Comparison of ENCODE assay signal across 20 cellular contexts in genomic region chr19:4516199-4516938, GRCh38. TPM values are rescaled to one million over a fixed set of nuclear protein-coding genes. Genes with fewer than 3 reads are reported as not detected.
DNase-seq lines count a peak whose midpoint lies in the region; ATAC-seq, FAIRE-seq and TF ChIP-seq lines count a peak whose summit lies in the region.
"Had no signal": no experiment of that assay in that cellular context is flagged by ENCODE, and none has a peak within 500 bp of the region (broad histone marks: within the 10 kb centered on the region; RNA-seq: fewer than 3 reads in every experiment).

No MANE protein-coding gene starts in this region.

- no peak overlapping the region for H3K23ac ChIP-seq in mesenchymal stem cell (ENCODE audit: low read length in 2 of 2)

- H3K4me2 ChIP-seq in A549 (peak overlapping the region; percentile 53), K562 (ENCODE audit: insufficient read depth, low read length) (no peak overlapping the region), mesenchymal stem cell (ENCODE audit: low read length, poor library complexity, severe bottlenecking) (no peak overlapping the region)
- H3K4me2 ChIP-seq: hepatocyte had no signal

- peaks cover 19 to 38% of the 10 kb centered on the region in 2 experiments; a peak in 4 of 5 replicates for H3K27me3 ChIP-seq in K562 (ENCODE audit: control insufficient read depth in 2 of 2, insufficient read depth in 2 of 2, low read length in 2 of 2)
- no peaks in the 10 kb centered on the region for H3K27me3 ChIP-seq in muscle layer of colon (ENCODE audit: control insufficient read depth in 1 of 2, insufficient read depth in 2 of 2, low read length in 2 of 2)
- H3K27me3 ChIP-seq in A673 (replicated peaks; ENCODE audit: insufficient read depth, low read depth, low read length, poor library complexity), result no peaks in the 10 kb centered on the region
- peaks cover 0 to 25% of the 10 kb centered on the region in 2 experiments for H3K27me3 ChIP-seq in mesenchymal stem cell (ENCODE audit: control insufficient read depth in 1 of 2, insufficient read depth in 1 of 2, low read length in 2 of 2)
- H3K27me3 ChIP-seq: BLaER1 treated with 17β-estradiol and CSF1 and Interleukin-3, amounts not matched to agents 10 nM and 100 nM; body of pancreas; hepatocyte had no signal

- TF ChIP-seq RAD21 in A549 (conservative IDR thresholded peaks at IDR 0.05 in 1 of 2, IDR thresholded peaks at IDR 0.05 in 1 of 2) (no peak), K562 (CRISPR knock-in tag; conservative IDR thresholded peaks at IDR 0.05 in 1 of 2, IDR thresholded peaks at IDR 0.05 in 1 of 2) (no peak)

- H3K4me3 ChIP-seq in A549 (no peak overlapping the region), K562 (no peak overlapping the region), muscle layer of colon (ENCODE audit: low read depth in 1 of 2, low read length in 2 of 2) (peak overlapping the region in 1 of 2 donors; percentile 81), A673 (ENCODE audit: low read depth, low read length, poor library complexity, severe bottlenecking) (no peak overlapping the region), mesenchymal stem cell (ENCODE audit: insufficient read depth in 1 of 2, low read depth in 1 of 2, low read length in 2 of 2) (no peak overlapping the region)
- H3K4me3 ChIP-seq: BLaER1 treated with 17β-estradiol and CSF1 and Interleukin-3, amounts not matched to agents 10 nM and 100 nM; body of pancreas; hepatocyte; lower lobe of right lung had no signal

- no peak for DNase-seq in A549 (ENCODE audit: low read depth in 1 of 2, low spot score in 1 of 2)
- no peak for DNase-seq in K562 (ENCODE audit: extremely low read depth in 1 of 4, low spot score in 3 of 4)
- no peak for DNase-seq in A673 (ENCODE audit: low spot score)
- DNase-seq in T-helper 2 cell, result no peak
- DNase-seq in mesenchymal stem cell, result no peak
- DNase-seq: activated naive CD8-positive, alpha-beta T cell treated with anti-CD3 and anti-CD28 coated beads, Interleukin-2, amount 10 ng/mL, durations not matched to agents 7 days and 5 days; body of pancreas; endodermal cell; lower lobe of right lung; NCI-H524 treated with DMSO at 0.1 percent for 48 hours; stimulated activated CD4-positive, alpha-beta T cell treated with anti-CD3 and anti-CD28 coated beads, Interleukin-1b, Interleukin-23, amount 100 ng/mL, for 48 hours; stimulated activated naive CD4-positive, alpha-beta T cell treated with Interleukin-2 at 50 U/mL for 16 hours had no signal

- in situ Hi-C loops in K562 (cut with MboI), result loop anchor here (5.0 kb wide), 1 partner anchor 244 kb away; no protein-coding TSS in a partner anchor

- H4K8ac ChIP-seq in mesenchymal stem cell (ENCODE audit: low read length), result no peak overlapping the region

- H4K20me1 ChIP-seq in K562 (replicated peaks; ENCODE audit: control insufficient read depth, insufficient read depth, low read length), result 0 out of 2 replicates have a peak, but pooled peaks cover 3% of the 10 kb centered on the region
- H4K20me1 ChIP-seq: BLaER1 treated with 17β-estradiol and CSF1 and Interleukin-3, amounts not matched to agents 10 nM and 100 nM had no signal

- BruUV-seq in K562 (replicated peaks; lab: Mats Ljungman, UMichigan) (no TSS peak), A673 (replicated peaks; lab: Mats Ljungman, UMichigan) (no TSS peak)

- H3K14ac ChIP-seq in mesenchymal stem cell (ENCODE audit: low read length in 2 of 2), result no peak overlapping the region

- FAIRE-seq in A549 (lab: Jason Lieb, UNC), result no peak
- FAIRE-seq in K562 (lab: Jason Lieb, UNC), result no peak
- FAIRE-seq: A204.1, colon had no signal

- no peak for TF ChIP-seq POLR2A in A549 (IDR thresholded peaks at IDR 0.05; ENCODE audit: low read length)
- TF ChIP-seq POLR2A in K562 (conservative IDR thresholded peaks at IDR 0.05), result no peak

- 79% methylated on average over 5 of the region's 14 CpGs for WGBS in A549 (ENCODE audit: missing lambda C conversion rate)
- 20% methylated on average over 14 of the region's 14 CpGs for WGBS in K562 (ENCODE audit: insufficient coverage, low coverage, missing lambda C conversion rate)
- 81% methylated on average over 14 of the region's 14 CpGs for WGBS in mesenchymal stem cell

- H3K9ac ChIP-seq in K562 (ENCODE audit: insufficient read depth in 1 of 2, low read depth in 2 of 2, low read length in 2 of 2) (no peak overlapping the region), muscle layer of colon (ENCODE audit: low read length) (no peak overlapping the region), mesenchymal stem cell (ENCODE audit: low read length) (no peak overlapping the region)

- no peak overlapping the region for H2BK12ac ChIP-seq in mesenchymal stem cell (ENCODE audit: low read length in 2 of 2)

- TF ChIP-seq CTCF in A549 (IDR thresholded peaks at IDR 0.05) (no peak), K562 (IDR thresholded peaks at IDR 0.05 in 2 of 3, conservative IDR thresholded peaks at IDR 0.05 in 1 of 3; ENCODE audit: insufficient read depth in 2 of 3, low read depth in 1 of 3, low read length in 3 of 3) (no peak), A673 (conservative IDR thresholded peaks at IDR 0.05; ENCODE audit: low read depth, low read length) (no peak)

- TF ChIP-seq EP300 in A549 (IDR thresholded peaks at IDR 0.05), result no peak
- TF ChIP-seq EP300 in K562 (IDR thresholded peaks at IDR 0.05; ENCODE audit: low read length), result no peak

- no peak overlapping the region for H2BK15ac ChIP-seq in mesenchymal stem cell (ENCODE audit: low read depth, poor library complexity, severe bottlenecking)

- CTCF ChIA-PET in A549 (lab: Yijun Ruan, JAX), result interaction anchor here (1.0 to 2.6 kb wide), 3 partner anchors 8 to 120 kb away, joined by 4 to 12 read pairs (median 10); no protein-coding TSS in a partner anchor
- CTCF ChIA-PET in K562 (lab: Yijun Ruan, JAX; ENCODE audit: low intra/inter-chr PET ratio), result no interaction called here
- CTCF ChIA-PET in A673 (lab: Charles Lee), result interaction anchor here (0.6 kb wide), 2 partner anchors 10 to 81 kb away, joined by 3 read pairs; no protein-coding TSS in a partner anchor

- POLR2A ChIA-PET in A549 (lab: Yijun Ruan, JAX) (no interaction called here), K562 (lab: Yijun Ruan, JAX) (interaction anchor here (0.6 to 1.2 kb wide), 3 partner anchors 9 to 55 kb away, joined by 3 to 4 read pairs (median 3); no protein-coding TSS in a partner anchor), A673 (lab: Charles Lee; ENCODE audit: low non-redundant PET) (no interaction called here)

- peak overlapping the region; percentile 40 to 82; a peak in 3 of 6 replicates for H3K27ac ChIP-seq in A549
- no peak overlapping the region for H3K27ac ChIP-seq in K562 (ENCODE audit: extremely low read depth, low read depth, low read length)
- H3K27ac ChIP-seq in muscle layer of colon (ENCODE audit: low read depth, low read length), result peak overlapping the region; percentile 92
- H3K27ac ChIP-seq in A673 (ENCODE audit: low read depth, low read length, poor library complexity, severe bottlenecking), result no peak overlapping the region
- no peak overlapping the region for H3K27ac ChIP-seq in mesenchymal stem cell (ENCODE audit: low read length, poor library complexity, severe bottlenecking)
- H3K27ac ChIP-seq: BLaER1 treated with 17β-estradiol and CSF1 and Interleukin-3, amounts not matched to agents 10 nM and 100 nM; body of pancreas; hepatocyte; lower lobe of right lung had no signal

- H3K9me3 ChIP-seq in A549 (no peaks in the 10 kb centered on the region), K562 (replicated peaks; ENCODE audit: control insufficient read depth, insufficient read depth, low read depth, low read length) (no peaks in the 10 kb centered on the region), muscle layer of colon (ENCODE audit: low read length) (no peaks in the 10 kb centered on the region), A673 (ENCODE audit: low read depth, low read length, poor library complexity, severe bottlenecking) (no peaks in the 10 kb centered on the region), mesenchymal stem cell (ENCODE audit: control insufficient read depth, low read length) (no peaks in the 10 kb centered on the region)
- H3K9me3 ChIP-seq: BLaER1 treated with 17β-estradiol and CSF1 and Interleukin-3, amounts not matched to agents 10 nM and 100 nM; body of pancreas; lower lobe of right lung had no signal

- intact Hi-C loops in K562 (cut with micrococcal nuclease) (no loop called here), A673 (cut with micrococcal nuclease; ENCODE audit: unreplicated experiment) (no loop called here)

- H3K36me3 ChIP-seq in K562 (ENCODE audit: control insufficient read depth, insufficient read depth, low read length) (no peaks in the 10 kb centered on the region), muscle layer of colon (ENCODE audit: insufficient read depth, low read length) (peaks cover 42% of the 10 kb centered on the region), A673 (ENCODE audit: insufficient read depth, low read length, poor library complexity, severe bottlenecking) (no peaks in the 10 kb centered on the region), mesenchymal stem cell (ENCODE audit: control insufficient read depth in 1 of 2, insufficient read depth in 2 of 2, low read depth in 1 of 2, low read length in 2 of 2) (no peaks in the 10 kb centered on the region)
- H3K36me3 ChIP-seq: BLaER1 treated with 17β-estradiol and CSF1 and Interleukin-3, amounts not matched to agents 10 nM and 100 nM; lower lobe of right lung had no signal

- H2AFZ ChIP-seq in K562 (ENCODE audit: low read depth, low read length) (no peak overlapping the region), mesenchymal stem cell (ENCODE audit: low read depth, low read length) (no peak overlapping the region)
- H2AFZ ChIP-seq: hepatocyte had no signal

- H3K4ac ChIP-seq in mesenchymal stem cell (ENCODE audit: low read depth in 1 of 2, low read length in 2 of 2), result no peak overlapping the region

- no peaks in the 10 kb centered on the region for H3K9me1 ChIP-seq in K562 (ENCODE audit: control insufficient read depth, insufficient read depth, low read length)

- H2BK5ac ChIP-seq in mesenchymal stem cell (ENCODE audit: low read depth, low read length, poor library complexity, severe bottlenecking), result no peak overlapping the region

- H2AK5ac ChIP-seq in mesenchymal stem cell (ENCODE audit: low read length, severe bottlenecking), result no peak overlapping the region

- no peak overlapping the region for H2BK120ac ChIP-seq in mesenchymal stem cell (ENCODE audit: low read depth, low read length)

- no peaks in the 10 kb centered on the region for H3K79me1 ChIP-seq in mesenchymal stem cell (replicated peaks; ENCODE audit: low read length, poor library complexity, severe bottlenecking)

- H3K4me1 ChIP-seq in A549 (peaks cover 10% of the 10 kb centered on the region), K562 (replicated peaks in 1 of 2; ENCODE audit: control insufficient read depth in 2 of 2, insufficient read depth in 2 of 2, low read length in 2 of 2) (peaks cover 0 to 29% of the 10 kb centered on the region in 2 experiments; a peak in 2 of 5 replicates), muscle layer of colon (ENCODE audit: insufficient read depth, low read length) (peaks cover 35% of the 10 kb centered on the region), A673 (ENCODE audit: insufficient read depth, low read length, poor library complexity, severe bottlenecking) (no peaks in the 10 kb centered on the region), mesenchymal stem cell (ENCODE audit: control insufficient read depth, insufficient read depth, low read depth, low read length) (peaks cover 21% of the 10 kb centered on the region)

- no peak overlapping the region for H4K91ac ChIP-seq in mesenchymal stem cell (ENCODE audit: low read length)

- no peaks in the 10 kb centered on the region for H3K79me2 ChIP-seq in K562 (ENCODE audit: control insufficient read depth, insufficient read depth, low read length)
- H3K79me2 ChIP-seq: hepatocyte had no signal

- ATAC-seq in A549 (peak in 1 of 2 experiments; percentile 18; a peak in 3 of 6 replicates), K562 (no peak; the same call in 2 of the 3 replicates)
- ATAC-seq: body of pancreas, lower lobe of right lung had no signal

- no peak overlapping the region for H3K18ac ChIP-seq in mesenchymal stem cell (ENCODE audit: low read depth in 1 of 2, low read length in 2 of 2)

RNA-seq across cellular contexts. Expression of gene PLIN4, which starts 1.9 kb away (rescaled TPM):
- polyA plus RNA-seq in A549 (2011; rRNA removed) (0.04 and 0.07 TPM in 2 replicates), A549 (2017; fragmentation: RNase III; extraction: RNeasy Plus Mini Kit Qiagen cat#74134 plus additional on column Dnase treatment) (0.20 to 0.24 TPM (median 0.23 TPM) in 3 replicates), K562 (2011; rRNA removed) (0.06 and 0.12 TPM in 2 replicates), K562 (2014; fragmentation: Illumina TruSeq; extraction: Trizol) (0.04 and 0.08 TPM in 2 replicates), K562 (2014; fragmentation: Nextera tagmentation; extraction: Ambion mirVana) (not detected), K562 (2014; rRNA removed) (0.07 and 0.16 TPM in 2 replicates)
- 0.07 and 0.10 TPM in 2 replicates for polyA plus RNA-seq in A549 (2012; cell fraction: cytosol; rRNA removed)
- 0.53 and 0.65 TPM in 2 replicates for polyA plus RNA-seq in A549 (2012; cell fraction: nucleus; rRNA removed)
- 0.05 TPM in 1 of 2 replicates, not detected in the other for polyA minus RNA-seq in A549 (2011; rRNA and poly(A)+ RNA removed)
- 1.0 and 3.0 TPM in 2 replicates for total RNA-seq in K562 (2011; cell fraction: chromatin; rRNA removed; ENCODE audit: low replicate concordance)
- 0.92 and 1.2 TPM in 2 replicates for total RNA-seq in K562 (2011; cell fraction: nucleolus; rRNA removed)
- total RNA-seq in K562 (2011; cell fraction: nucleoplasm; rRNA removed), result 0.53 and 0.81 TPM in 2 replicates
- total RNA-seq in K562 (2014; rRNA removed) (0.08 and 0.14 TPM in 2 replicates), K562 (2014; rRNA removed; fragmentation: Illumina TruSeq; extraction: Trizol) (0.04 TPM in 1 of 2 replicates, not detected in the other), K562 (2015; rRNA removed; fragmentation: Illumina TruSeq; extraction: Trizol) (0.04 TPM in 1 of 2 replicates, not detected in the other), K562 (2021) (0.09 TPM in 2 replicates), A673 (2021) (1.0 and 1.3 TPM in 2 replicates)
- 0.06 and 0.15 TPM in 2 replicates for polyA plus RNA-seq in K562 (2011; cell fraction: cytosol; rRNA removed)
- polyA plus RNA-seq in K562 (2011; cell fraction: nucleus; rRNA removed), result 0.41 and 0.92 TPM in 2 replicates
- 0.10 and 0.17 TPM in 2 replicates for polyA plus RNA-seq in K562 (2012)
- 0.07 TPM in 1 of 2 replicates, not detected in the other for polyA minus RNA-seq in K562 (2011; rRNA and poly(A)+ RNA removed)
- not detected in 2 replicates for polyA minus RNA-seq in K562 (2011; cell fraction: cytosol; rRNA and poly(A)+ RNA removed)
- polyA minus RNA-seq in K562 (2011; cell fraction: nucleus; rRNA and poly(A)+ RNA removed), result 0.11 and 0.13 TPM in 2 replicates
- 0.01 TPM for polyA plus RNA-seq in mesenchymal stem cell (2013, experiment 1 of 2)
- polyA plus RNA-seq in mesenchymal stem cell (2013, experiment 2 of 2), result 0.01 TPM
- total RNA-seq: activated T-helper 1 cell treated with anti-CD3 and anti-CD28 coated beads, Interleukin-12 subunit alpha, Interleukin-12 subunit beta, Interleukin-2, Interleukin-4 antibody, amounts not matched to agents 30 ng/mL and 10 ng/mL and 1 ng/mL, durations not matched to agents 14 hours and 24 hours and 36 hours had no signal

RNA-seq across cellular contexts. Expression of gene PLIN5, which starts 18.7 kb away (rescaled TPM):
- polyA plus RNA-seq in A549 (2011; rRNA removed) (0.04 and 0.25 TPM in 2 replicates), A549 (2017; fragmentation: RNase III; extraction: RNeasy Plus Mini Kit Qiagen cat#74134 plus additional on column Dnase treatment) (0.08 to 0.11 TPM in 2 of 3 replicates, not detected in the other), K562 (2011; rRNA removed) (1.3 and 1.6 TPM in 2 replicates), K562 (2014; fragmentation: Illumina TruSeq; extraction: Trizol) (0.54 and 0.62 TPM in 2 replicates), K562 (2014; fragmentation: Nextera tagmentation; extraction: Ambion mirVana) (under 1 TPM; 0.04 TPM), K562 (2014; rRNA removed) (0.85 and 0.94 TPM in 2 replicates)
- 0.04 and 0.05 TPM in 2 replicates for polyA plus RNA-seq in A549 (2012; cell fraction: cytosol; rRNA removed)
- 0.31 and 0.49 TPM in 2 replicates for polyA plus RNA-seq in A549 (2012; cell fraction: nucleus; rRNA removed)
- not detected in 2 replicates for polyA minus RNA-seq in A549 (2011; rRNA and poly(A)+ RNA removed)
- total RNA-seq in K562 (2011; cell fraction: chromatin; rRNA removed; ENCODE audit: low replicate concordance), result 8.0 and 24.6 TPM in 2 replicates
- total RNA-seq in K562 (2011; cell fraction: nucleolus; rRNA removed), result 11.3 and 12.8 TPM in 2 replicates
- total RNA-seq in K562 (2011; cell fraction: nucleoplasm; rRNA removed), result 10.8 and 12.9 TPM in 2 replicates
- total RNA-seq in K562 (2014; rRNA removed) (0.50 and 0.86 TPM in 2 replicates), K562 (2014; rRNA removed; fragmentation: Illumina TruSeq; extraction: Trizol) (0.15 and 0.26 TPM in 2 replicates), K562 (2015; rRNA removed; fragmentation: Illumina TruSeq; extraction: Trizol) (0.07 TPM in 1 of 2 replicates, not detected in the other), K562 (2021) (1.3 TPM in 2 replicates), A673 (2021) (3.0 and 6.8 TPM in 2 replicates)
- polyA plus RNA-seq in K562 (2011; cell fraction: cytosol; rRNA removed), result 1.0 and 1.3 TPM in 2 replicates
- 3.6 and 9.2 TPM in 2 replicates for polyA plus RNA-seq in K562 (2011; cell fraction: nucleus; rRNA removed)
- polyA plus RNA-seq in K562 (2012), result 0.50 and 0.51 TPM in 2 replicates
- polyA minus RNA-seq in K562 (2011; rRNA and poly(A)+ RNA removed), result 0.81 and 1.5 TPM in 2 replicates
- 0.95 TPM in 1 of 2 replicates, not detected in the other for polyA minus RNA-seq in K562 (2011; cell fraction: cytosol; rRNA and poly(A)+ RNA removed)
- polyA minus RNA-seq in K562 (2011; cell fraction: nucleus; rRNA and poly(A)+ RNA removed), result 2.0 and 2.8 TPM in 2 replicates
- not detected for polyA plus RNA-seq in mesenchymal stem cell (2013, experiment 1 of 2)
- polyA plus RNA-seq in mesenchymal stem cell (2013, experiment 2 of 2), result not detected
- total RNA-seq: activated T-helper 1 cell treated with anti-CD3 and anti-CD28 coated beads, Interleukin-12 subunit alpha, Interleukin-12 subunit beta, Interleukin-2, Interleukin-4 antibody, amounts not matched to agents 30 ng/mL and 10 ng/mL and 1 ng/mL, durations not matched to agents 14 hours and 24 hours and 36 hours; myocyte had no signal

RNA-seq across cellular contexts. Expression of gene LRG1, which starts 23.5 kb away (rescaled TPM):
- polyA plus RNA-seq in A549 (2011; rRNA removed) (0.18 and 0.21 TPM in 2 replicates), A549 (2017; fragmentation: RNase III; extraction: RNeasy Plus Mini Kit Qiagen cat#74134 plus additional on column Dnase treatment) (0.03 to 0.04 TPM in 2 of 3 replicates, not detected in the other), K562 (2011; rRNA removed) (10.9 and 11.9 TPM in 2 replicates), K562 (2014; fragmentation: Illumina TruSeq; extraction: Trizol) (8.7 and 12.6 TPM in 2 replicates), K562 (2014; fragmentation: Nextera tagmentation; extraction: Ambion mirVana) (1 to 10 TPM; 1.5 to 5.1 TPM), K562 (2014; rRNA removed) (11.9 and 12.3 TPM in 2 replicates)
- polyA plus RNA-seq in A549 (2012; cell fraction: cytosol; rRNA removed), result 0.03 and 0.05 TPM in 2 replicates
- polyA plus RNA-seq in A549 (2012; cell fraction: nucleus; rRNA removed), result 0.05 and 0.09 TPM in 2 replicates
- 0.08 and 0.19 TPM in 2 replicates for polyA minus RNA-seq in A549 (2011; rRNA and poly(A)+ RNA removed)
- 5.0 and 14.6 TPM in 2 replicates for total RNA-seq in K562 (2011; cell fraction: chromatin; rRNA removed; ENCODE audit: low replicate concordance)
- 18.2 and 23.3 TPM in 2 replicates for total RNA-seq in K562 (2011; cell fraction: nucleolus; rRNA removed)
- 12.4 and 14.4 TPM in 2 replicates for total RNA-seq in K562 (2011; cell fraction: nucleoplasm; rRNA removed)
- total RNA-seq in K562 (2014; rRNA removed) (8.4 and 10.6 TPM in 2 replicates), K562 (2014; rRNA removed; fragmentation: Illumina TruSeq; extraction: Trizol) (3.8 and 4.6 TPM in 2 replicates), K562 (2015; rRNA removed; fragmentation: Illumina TruSeq; extraction: Trizol) (9.4 and 9.5 TPM in 2 replicates), K562 (2021) (11.5 and 11.7 TPM in 2 replicates), A673 (2021) (0.20 TPM in 1 of 2 replicates, not detected in the other)
- polyA plus RNA-seq in K562 (2011; cell fraction: cytosol; rRNA removed), result 15.4 and 23.9 TPM in 2 replicates
- 2.7 and 3.4 TPM in 2 replicates for polyA plus RNA-seq in K562 (2011; cell fraction: nucleus; rRNA removed)
- 9.0 and 20.7 TPM in 2 replicates for polyA plus RNA-seq in K562 (2012)
- polyA minus RNA-seq in K562 (2011; rRNA and poly(A)+ RNA removed), result 3.2 and 3.6 TPM in 2 replicates
- 6.2 and 7.6 TPM in 2 replicates for polyA minus RNA-seq in K562 (2011; cell fraction: cytosol; rRNA and poly(A)+ RNA removed)
- 1.2 and 2.6 TPM in 2 replicates for polyA minus RNA-seq in K562 (2011; cell fraction: nucleus; rRNA and poly(A)+ RNA removed)
- polyA plus RNA-seq in mesenchymal stem cell (2013, experiment 1 of 2), result 0.01 TPM
- polyA plus RNA-seq in mesenchymal stem cell (2013, experiment 2 of 2), result not detected
- total RNA-seq: activated naive CD8-positive, alpha-beta T cell treated with anti-CD3 and anti-CD28 coated beads, Interleukin-2, amount 10 ng/mL, durations not matched to agents 7 days and 5 days; osteoblast had no signal

RNA-seq across cellular contexts. Expression of gene SEMA6B, which starts 43.1 kb away (rescaled TPM):
- polyA plus RNA-seq in A549 (2011; rRNA removed) (5.4 and 5.7 TPM in 2 replicates), A549 (2017; fragmentation: RNase III; extraction: RNeasy Plus Mini Kit Qiagen cat#74134 plus additional on column Dnase treatment) (8.0 to 9.0 TPM (median 9.0 TPM) in 3 replicates), K562 (2011; rRNA removed) (2.6 and 4.9 TPM in 2 replicates), K562 (2014; fragmentation: Illumina TruSeq; extraction: Trizol) (1.4 and 2.7 TPM in 2 replicates), K562 (2014; fragmentation: Nextera tagmentation; extraction: Ambion mirVana) (not detected), K562 (2014; rRNA removed) (1.7 and 3.8 TPM in 2 replicates)
- polyA plus RNA-seq in A549 (2012; cell fraction: cytosol; rRNA removed), result 8.7 and 11.2 TPM in 2 replicates
- 10.1 and 12.4 TPM in 2 replicates for polyA plus RNA-seq in A549 (2012; cell fraction: nucleus; rRNA removed)
- 16.0 and 17.2 TPM in 2 replicates for polyA minus RNA-seq in A549 (2011; rRNA and poly(A)+ RNA removed)
- 3.4 and 12.9 TPM in 2 replicates for total RNA-seq in K562 (2011; cell fraction: chromatin; rRNA removed; ENCODE audit: low replicate concordance)
- total RNA-seq in K562 (2011; cell fraction: nucleolus; rRNA removed), result 12.9 and 13.2 TPM in 2 replicates
- total RNA-seq in K562 (2011; cell fraction: nucleoplasm; rRNA removed), result 9.3 and 10.5 TPM in 2 replicates
- total RNA-seq in K562 (2014; rRNA removed) (2.5 and 2.7 TPM in 2 replicates), K562 (2014; rRNA removed; fragmentation: Illumina TruSeq; extraction: Trizol) (0.57 and 0.65 TPM in 2 replicates), K562 (2015; rRNA removed; fragmentation: Illumina TruSeq; extraction: Trizol) (0.83 and 1.1 TPM in 2 replicates), K562 (2021) (3.7 and 4.6 TPM in 2 replicates), A673 (2021) (9.2 and 12.2 TPM in 2 replicates)
- polyA plus RNA-seq in K562 (2011; cell fraction: cytosol; rRNA removed), result 6.8 and 8.8 TPM in 2 replicates
- 7.2 and 8.1 TPM in 2 replicates for polyA plus RNA-seq in K562 (2011; cell fraction: nucleus; rRNA removed)
- polyA plus RNA-seq in K562 (2012), result 1.3 and 1.6 TPM in 2 replicates
- polyA minus RNA-seq in K562 (2011; rRNA and poly(A)+ RNA removed), result 5.1 and 7.6 TPM in 2 replicates
- 9.4 and 13.2 TPM in 2 replicates for polyA minus RNA-seq in K562 (2011; cell fraction: cytosol; rRNA and poly(A)+ RNA removed)
- 4.4 and 7.0 TPM in 2 replicates for polyA minus RNA-seq in K562 (2011; cell fraction: nucleus; rRNA and poly(A)+ RNA removed)
- polyA plus RNA-seq in mesenchymal stem cell (2013, experiment 1 of 2), result 2.7 TPM
- 2.6 TPM for polyA plus RNA-seq in mesenchymal stem cell (2013, experiment 2 of 2)
- total RNA-seq: activated T-helper 1 cell treated with anti-CD3 and anti-CD28 coated beads, Interleukin-12 subunit alpha, Interleukin-12 subunit beta, Interleukin-2, Interleukin-4 antibody, amounts not matched to agents 30 ng/mL and 10 ng/mL and 1 ng/mL, durations not matched to agents 14 hours and 24 hours and 36 hours had no signal

RNA-seq across cellular contexts. Expression of gene HDGFL2, which starts 44.3 kb away (rescaled TPM):
- polyA plus RNA-seq in A549 (2011; rRNA removed) (8.9 and 10.8 TPM in 2 replicates), A549 (2017; fragmentation: RNase III; extraction: RNeasy Plus Mini Kit Qiagen cat#74134 plus additional on column Dnase treatment) (29.6 to 36.1 TPM (median 34.3 TPM) in 3 replicates), K562 (2011; rRNA removed) (14.3 and 21.1 TPM in 2 replicates), K562 (2014; fragmentation: Illumina TruSeq; extraction: Trizol) (16.0 and 27.4 TPM in 2 replicates), K562 (2014; fragmentation: Nextera tagmentation; extraction: Ambion mirVana) (under 1 TPM; 0.13 to 0.21 TPM), K562 (2014; rRNA removed) (39.7 and 50.8 TPM in 2 replicates)
- polyA plus RNA-seq in A549 (2012; cell fraction: cytosol; rRNA removed), result 26.0 and 26.6 TPM in 2 replicates
- polyA plus RNA-seq in A549 (2012; cell fraction: nucleus; rRNA removed), result 41.1 and 42.8 TPM in 2 replicates
- 10.1 and 11.1 TPM in 2 replicates for polyA minus RNA-seq in A549 (2011; rRNA and poly(A)+ RNA removed)
- 18.0 and 40.2 TPM in 2 replicates for total RNA-seq in K562 (2011; cell fraction: chromatin; rRNA removed; ENCODE audit: low replicate concordance)
- 25.8 and 27.2 TPM in 2 replicates for total RNA-seq in K562 (2011; cell fraction: nucleolus; rRNA removed)
- 18.5 and 20.0 TPM in 2 replicates for total RNA-seq in K562 (2011; cell fraction: nucleoplasm; rRNA removed)
- total RNA-seq in K562 (2014; rRNA removed) (48.7 and 61.7 TPM in 2 replicates), K562 (2014; rRNA removed; fragmentation: Illumina TruSeq; extraction: Trizol) (10.7 and 12.3 TPM in 2 replicates), K562 (2015; rRNA removed; fragmentation: Illumina TruSeq; extraction: Trizol) (27.9 and 29.4 TPM in 2 replicates), K562 (2021) (39.7 and 45.9 TPM in 2 replicates), A673 (2021) (89.6 and 94.8 TPM in 2 replicates)
- 10.7 and 15.1 TPM in 2 replicates for polyA plus RNA-seq in K562 (2011; cell fraction: cytosol; rRNA removed)
- polyA plus RNA-seq in K562 (2011; cell fraction: nucleus; rRNA removed), result 32.8 and 44.3 TPM in 2 replicates
- polyA plus RNA-seq in K562 (2012), result 29.5 and 31.2 TPM in 2 replicates
- polyA minus RNA-seq in K562 (2011; rRNA and poly(A)+ RNA removed), result 9.0 and 10.3 TPM in 2 replicates
- polyA minus RNA-seq in K562 (2011; cell fraction: cytosol; rRNA and poly(A)+ RNA removed), result 14.8 and 23.0 TPM in 2 replicates
- 6.3 and 9.2 TPM in 2 replicates for polyA minus RNA-seq in K562 (2011; cell fraction: nucleus; rRNA and poly(A)+ RNA removed)
- polyA plus RNA-seq in mesenchymal stem cell (2013, experiment 1 of 2), result 45.0 TPM
- 43.4 TPM for polyA plus RNA-seq in mesenchymal stem cell (2013, experiment 2 of 2)

Comparison
In these comparisons a context has a peak if more than half of its experiments do, and no peak if none do; other contexts are left out.
1. H3K27ac ChIP-seq: peak in A549 (2 of 2) and muscle layer of colon (single experiment); none in K562 (single experiment), A673 (single experiment) and mesenchymal stem cell (single experiment).
2. Of the 35 proteins assayed by ChIP-seq in both K562 and A549: peak only in K562: CHD4, HDAC2 and KDM1A; only in A549: none; in both: none; in neither: 30; mixed calls (peak in some experiments, not most) for 2.